In genomic region chr6:7050099-7050498, GRCh38 we compare ENCODE assay signal across 13 cellular contexts. TPM values are rescaled to one million over a fixed set of nuclear protein-coding genes. Genes with fewer than 3 reads are reported as not detected.
A peak's percentile ranks its signal among the peaks of the same experiment; 100 is the strongest.
DNase-seq lines count a peak whose midpoint lies in the region; FAIRE-seq and TF ChIP-seq lines count a peak whose summit lies in the region.
"Had no signal": no experiment of that assay in that cellular context is flagged by ENCODE, and none has a peak within 500 bp of the region (broad histone marks: within the 10 kb centered on the region; RNA-seq: fewer than 3 reads in every experiment).

No MANE protein-coding gene starts in this region.

- no peak for DNase-seq in MCF 10A (ENCODE audit: unreplicated experiment)
- DNase-seq in breast epithelium (ENCODE audit: low spot score in 2 of 2): no peak
- peak in 1 of 2 experiments; percentile 57 for DNase-seq in PC-9
- no peak for DNase-seq in suprapubic skin (ENCODE audit: low spot score in 2 of 2)
- no peak for DNase-seq in neuronal stem cell (ENCODE audit: low spot score)
- DNase-seq in SW 1271 (lab: John Stamatoyannopoulos, UW): no peak
- DNase-seq in kidney: no peak
- DNase-seq: activated CD4-positive, alpha-beta T cell treated with anti-CD3 and anti-CD28 coated beads, Interleukin-2, amount 10 ng/mL, durations not matched to agents 24 days and 14 days; activated naive CD4-positive, alpha-beta T cell treated with anti-CD3 and anti-CD28 coated beads, Interleukin-2, amount 10 ng/mL, durations not matched to agents 7 days and 5 days; mammary epithelial cell; NCI-H446 treated with DMSO at 0.1 percent for 48 hours had no signal

- no peak overlapping the region for H2BK120ac ChIP-seq in neuronal stem cell (ENCODE audit: low read depth, low read length)

- H3K27me3 ChIP-seq in breast epithelium: no peaks in the 10 kb centered on the region
- H3K27me3 ChIP-seq in PC-9 (ENCODE audit: insufficient read depth, low read depth): no peaks in the 10 kb centered on the region
- H3K27me3 ChIP-seq in esophagus (ENCODE audit: control insufficient read depth in 1 of 2, insufficient read depth in 2 of 2, low read length in 2 of 2): no peaks in the 10 kb centered on the region
- no peaks in the 10 kb centered on the region for H3K27me3 ChIP-seq in suprapubic skin
- peaks cover 0 to 74% (median 13%) of the 10 kb centered on the region in 3 experiments for H3K27me3 ChIP-seq in neuronal stem cell (ENCODE audit: control insufficient read depth in 3 of 3, insufficient read depth in 3 of 3, low read depth in 1 of 3, low read length in 3 of 3)

- TF ChIP-seq EP300 in suprapubic skin (IDR thresholded peaks at IDR 0.05): no peak

- no peak overlapping the region for H2AK5ac ChIP-seq in neuronal stem cell (ENCODE audit: low read depth, low read length)

- H3F3A ChIP-seq in PC-9 (ENCODE audit: insufficient read depth, low read depth): peaks cover 16% of the 10 kb centered on the region

- intact Hi-C loops in MCF 10A (cut with micrococcal nuclease) (loop anchor here (2.0 to 10.0 kb wide), 2 partner anchors 59 to 265 kb away; no protein-coding TSS in a partner anchor), breast epithelium (cut with DNase I; ENCODE audit: low total_unique reads) (no loop called here), PC-9 (cut with micrococcal nuclease; ENCODE audit: unreplicated experiment) (loop anchor here (2.0 to 10.0 kb wide), 8 partner anchors 57 to 373 kb away; partner anchors contain the start of gene RREB1), kidney (cut with DNase I) (no loop called here)

- no peaks in the 10 kb centered on the region for H3K27me3 Mint-ChIP-seq in MCF 10A (ENCODE audit: insufficient read depth, unreplicated experiment)

- H3K9ac ChIP-seq in neuronal stem cell (ENCODE audit: low read depth, low read length, poor library complexity) (no peak overlapping the region), kidney (ENCODE audit: low read length in 2 of 2) (no peak overlapping the region)

- CTCF ChIA-PET in MCF 10A (lab: Yijun Ruan, JAX): no interaction called here
- CTCF ChIA-PET in PC-9 (lab: Charles Lee): no interaction called here

- no peaks in the 10 kb centered on the region for H3K79me1 ChIP-seq in neuronal stem cell (ENCODE audit: low read depth, low read length)

- no peak overlapping the region for H3K4ac ChIP-seq in neuronal stem cell (ENCODE audit: low read length)

- H3K14ac ChIP-seq in neuronal stem cell (ENCODE audit: low read length): no peak overlapping the region

- TF ChIP-seq CTCF in MCF 10A (IDR thresholded peaks at IDR 0.05; ENCODE audit: unreplicated experiment): no peak
- TF ChIP-seq CTCF in breast epithelium (IDR thresholded peaks at IDR 0.05): no peak
- TF ChIP-seq CTCF in PC-9 (conservative IDR thresholded peaks at IDR 0.05): no peak
- TF ChIP-seq CTCF in suprapubic skin (IDR thresholded peaks at IDR 0.05): no peak
- TF ChIP-seq CTCF in kidney (IDR thresholded peaks at IDR 0.05; ENCODE audit: borderline replicate concordance, extremely low read depth, insufficient read depth): no peak

- H3K4me3 Mint-ChIP-seq in MCF 10A (ENCODE audit: unreplicated experiment): peak overlapping the region; percentile 66

- no peaks in the 10 kb centered on the region for H3K36me3 Mint-ChIP-seq in MCF 10A (ENCODE audit: insufficient read depth, unreplicated experiment)
- H3K36me3 Mint-ChIP-seq: activated naive CD4-positive, alpha-beta T cell treated with anti-CD3 and anti-CD28 coated beads, Interleukin-2, amount 10 ng/mL, durations not matched to agents 7 days and 5 days had no signal

- no peak overlapping the region for H3K23ac ChIP-seq in neuronal stem cell (ENCODE audit: low read depth, low read length, poor library complexity)

- H3K18ac ChIP-seq in neuronal stem cell (ENCODE audit: low read length): no peak overlapping the region

- POLR2A ChIA-PET in MCF 10A (lab: Yijun Ruan, JAX) (interaction anchor here (0.8 to 1.6 kb wide), 12 partner anchors 14 to 363 kb away, joined by 3 to 10 read pairs (median 4); partner anchors contain the start of gene RREB1), PC-9 (lab: Charles Lee; ENCODE audit: unreplicated experiment) (no interaction called here)

- no peak overlapping the region for H2BK12ac ChIP-seq in neuronal stem cell (ENCODE audit: low read length)

- BruUV-seq in MCF 10A (replicated peaks; lab: Mats Ljungman, UMichigan) (no TSS peak), PC-9 (replicated peaks; lab: Mats Ljungman, UMichigan) (no TSS peak)

- no peaks in the 10 kb centered on the region for H4K20me1 ChIP-seq in PC-9 (ENCODE audit: insufficient read depth)

- no peak overlapping the region for H2BK15ac ChIP-seq in neuronal stem cell (ENCODE audit: low read length)

- no peak overlapping the region for H4K8ac ChIP-seq in neuronal stem cell (ENCODE audit: low read depth, low read length)

- H3K9me3 Mint-ChIP-seq in MCF 10A (ENCODE audit: unreplicated experiment): no peaks in the 10 kb centered on the region
- H3K9me3 Mint-ChIP-seq: activated CD4-positive, alpha-beta T cell treated with anti-CD3 and anti-CD28 coated beads, Interleukin-2, amount 10 ng/mL, durations not matched to agents 24 days and 14 days; activated naive CD4-positive, alpha-beta T cell treated with anti-CD3 and anti-CD28 coated beads, Interleukin-2, amount 10 ng/mL, durations not matched to agents 7 days and 5 days; stimulated activated naive CD8-positive, alpha-beta T cell treated with anti-CD3 and anti-CD28 coated beads, Interleukin-15, Interleukin-2, amounts not matched to agents 100 ng/mL and 50 ng/mL, for 24 hours had no signal

- no peaks in the 10 kb centered on the region for H3K79me2 ChIP-seq in PC-9 (ENCODE audit: low read depth)

- H3K4me1 Mint-ChIP-seq in MCF 10A (ENCODE audit: insufficient read depth, unreplicated experiment): peaks cover 18% of the 10 kb centered on the region

- TF ChIP-seq POLR2A in breast epithelium (IDR thresholded peaks at IDR 0.05) (no peak), suprapubic skin (IDR thresholded peaks at IDR 0.05) (no peak)

- H3K9me3 ChIP-seq in breast epithelium (no peaks in the 10 kb centered on the region), PC-9 (ENCODE audit: insufficient read depth, low read depth) (no peaks in the 10 kb centered on the region), esophagus (ENCODE audit: control insufficient read depth in 2 of 2, insufficient read depth in 1 of 2, low read depth in 1 of 2, low read length in 1 of 2) (no peaks in the 10 kb centered on the region), suprapubic skin (no peaks in the 10 kb centered on the region), neuronal stem cell (replicated peaks in 1 of 2; ENCODE audit: control insufficient read depth in 2 of 2, insufficient read depth in 1 of 2, low read depth in 1 of 2, low read length in 2 of 2) (no peaks in the 10 kb centered on the region), kidney (ENCODE audit: control insufficient read depth in 1 of 2, low read length in 2 of 2) (no peaks in the 10 kb centered on the region)

- no peaks in the 10 kb centered on the region for H3K9me2 ChIP-seq in PC-9 (ENCODE audit: insufficient read depth)

- H3K4me2 ChIP-seq in PC-9: peak overlapping the region; percentile 63
- no peak overlapping the region for H3K4me2 ChIP-seq in neuronal stem cell (ENCODE audit: insufficient read depth, low read length, poor library complexity, severe bottlenecking)

- peak overlapping the region; percentile 93 for H3K27ac Mint-ChIP-seq in MCF 10A (ENCODE audit: low read depth, unreplicated experiment)
- H3K27ac Mint-ChIP-seq: activated CD4-positive, alpha-beta T cell treated with anti-CD3 and anti-CD28 coated beads, Interleukin-2, amount 10 ng/mL, durations not matched to agents 24 days and 14 days; activated naive CD4-positive, alpha-beta T cell treated with anti-CD3 and anti-CD28 coated beads, Interleukin-2, amount 10 ng/mL, durations not matched to agents 7 days and 5 days; stimulated activated naive CD8-positive, alpha-beta T cell treated with anti-CD3 and anti-CD28 coated beads, Interleukin-15, Interleukin-2, amounts not matched to agents 100 ng/mL and 50 ng/mL, for 24 hours had no signal

- no peak overlapping the region for H4K91ac ChIP-seq in neuronal stem cell (ENCODE audit: low read depth, low read length, poor library complexity)

- 43 to 55% methylated on average over 2 of the region's 2 CpGs for WGBS in esophagus, 2 donors
- 62% methylated on average over 2 of the region's 2 CpGs for WGBS in suprapubic skin
- WGBS in neuronal stem cell (ENCODE audit: extremely low coverage in 2 of 2, insufficient read length in 2 of 2, insufficient replicate concordance in 1 of 2), 2 donors: no CpG with 5 or more reads among the region's 2 CpGs

- H3K4me3 ChIP-seq in breast epithelium (no peak overlapping the region), PC-9 (peak overlapping the region; percentile 67; the same call in 1 of the 2 replicates), esophagus (ENCODE audit: low read depth in 1 of 2, low read length in 2 of 2) (no peak overlapping the region), suprapubic skin (no peak overlapping the region), neuronal stem cell (ENCODE audit: low read length in 2 of 2) (no peak overlapping the region), kidney (ENCODE audit: low read length in 2 of 2) (no peak overlapping the region)

- H2AFZ ChIP-seq in PC-9: 0 out of 2 replicates have a peak overlapping the region, but pooled peaks have one; percentile 4
- no peak overlapping the region for H2AFZ ChIP-seq in neuronal stem cell (ENCODE audit: low read length)

- H3K4me1 ChIP-seq in breast epithelium (no peaks in the 10 kb centered on the region), PC-9 (replicated peaks; ENCODE audit: insufficient read depth) (peaks cover 18% of the 10 kb centered on the region), esophagus (ENCODE audit: control insufficient read depth in 2 of 2, insufficient read depth in 2 of 2, low read length in 1 of 2) (no peaks in the 10 kb centered on the region), suprapubic skin (peaks cover 29% of the 10 kb centered on the region), neuronal stem cell (ENCODE audit: control insufficient read depth in 2 of 2, insufficient read depth in 1 of 2, low read depth in 1 of 2, low read length in 2 of 2) (peaks cover 2 to 10% of the 10 kb centered on the region in 2 donors), kidney (ENCODE audit: control insufficient read depth in 1 of 2, insufficient read depth in 1 of 2, low read depth in 1 of 2, low read length in 2 of 2) (no peaks in the 10 kb centered on the region)

- no peak overlapping the region for H2BK5ac ChIP-seq in neuronal stem cell (ENCODE audit: low read length)

- H3K36me3 ChIP-seq in breast epithelium (no peaks in the 10 kb centered on the region), PC-9 (ENCODE audit: low read depth) (no peaks in the 10 kb centered on the region), esophagus (ENCODE audit: control insufficient read depth in 2 of 2, insufficient read depth in 2 of 2, low read length in 1 of 2) (no peaks in the 10 kb centered on the region), suprapubic skin (no peaks in the 10 kb centered on the region), neuronal stem cell (replicated peaks in 1 of 2; ENCODE audit: control insufficient read depth in 2 of 2, insufficient read depth in 2 of 2, low read length in 2 of 2) (no peaks in the 10 kb centered on the region), kidney (ENCODE audit: control insufficient read depth in 1 of 2, insufficient read depth in 2 of 2, low read length in 2 of 2) (no peaks in the 10 kb centered on the region)

- H3K27ac ChIP-seq in breast epithelium (no peak overlapping the region), PC-9 (peak overlapping the region; percentile 93), esophagus (ENCODE audit: low read depth in 2 of 2, low read length in 1 of 2) (peak overlapping the region; percentile 17 to 46), suprapubic skin (peak overlapping the region; percentile 96), neuronal stem cell (replicated peaks; ENCODE audit: low read length) (no peak overlapping the region), kidney (ENCODE audit: low read depth in 2 of 2, low read length in 2 of 2) (no peak overlapping the region)

- no peak for FAIRE-seq in kidney (lab: Jason Lieb, UNC)

RNA-seq across cellular contexts. Expression of gene RREB1, which starts 57.7 kb away (rescaled TPM):
- total RNA-seq in MCF 10A (2022) (51.8 and 53.5 TPM in 2 replicates), breast epithelium (10 to 100 TPM; 36.0 to 39.8 (median 39.7) TPM), PC-9 (2021) (29.2 and 38.4 TPM in 2 replicates), suprapubic skin (100 to 1,000 TPM in 1 of 4 donors, 10 to 100 TPM in 3; 56.2 to 102 (median 62.6) TPM), kidney (56.5 TPM)
- polyA plus RNA-seq in esophagus (10 to 100 TPM; 13.0 to 19.7 TPM), kidney (ENCODE audit: insufficient read depth, low read depth, low replicate concordance) (5.9 TPM)
- 5.7 TPM for polyA plus RNA-seq in neuronal stem cell (2013, experiment 1 of 2)
- polyA plus RNA-seq in neuronal stem cell (2013, experiment 2 of 2): 6.0 TPM

Comparison
In these comparisons a context has a peak if more than half of its experiments do, and no peak if none do; other contexts are left out.
1. intact Hi-C loops: an anchor here in MCF 10A (2.0 to 10.0 kb wide) and PC-9 (2.0 to 10.0 kb wide); none called in breast epithelium and kidney.
2. H3K27ac ChIP-seq: peak in PC-9 (single experiment), esophagus (2 of 2) and suprapubic skin (single experiment); none in breast epithelium (0 of 2), neuronal stem cell (single experiment) and kidney (0 of 2).